10 cellular contexts compared by ENCODE assay signal in genomic region chr10:132665946-132666732, GRCh38.
DNase-seq lines count a peak whose midpoint lies in the region; ATAC-seq and TF ChIP-seq lines count a peak whose summit lies in the region.
"Had no signal": no experiment of that assay in that cellular context is flagged by ENCODE, and none has a peak within 500 bp of the region (broad histone marks: within the 10 kb centered on the region; RNA-seq: fewer than 3 reads in every experiment).

No MANE protein-coding gene starts in this region.

- ATAC-seq in stimulated activated naive CD8-positive, alpha-beta T cell treated with anti-CD3 and anti-CD28 coated beads, Interleukin-15, Interleukin-2, amounts not matched to agents 100 U/mL and 50 U/mL, for 24 hours = peak; percentile 96
- ATAC-seq: naive thymus-derived CD8-positive, alpha-beta T cell; WTC11 had no signal

- BruUV-seq in PC-9 (replicated peaks; lab: Mats Ljungman, UMichigan) = TSS peak; percentile 74

- H3K4me3 ChIP-seq in PC-9 (no peak overlapping the region), epithelial cell of proximal tubule (ENCODE audit: low read depth, low read length) (peak overlapping the region; percentile 38), transverse colon (no peak overlapping the region)

- H3K27me3 Mint-ChIP-seq in activated naive CD4-positive, alpha-beta T cell treated with anti-CD3 and anti-CD28 coated beads, Interleukin-2, amount 50 U/mL, for 24 hours = no peaks in the 10 kb centered on the region
- H3K27me3 Mint-ChIP-seq: naive thymus-derived CD8-positive, alpha-beta T cell had no signal

- peak overlapping the region; percentile 65 for H3K4me3 Mint-ChIP-seq in activated naive CD4-positive, alpha-beta T cell treated with anti-CD3 and anti-CD28 coated beads, Interleukin-2, amount 50 U/mL, for 24 hours
- H3K4me3 Mint-ChIP-seq: naive thymus-derived CD8-positive, alpha-beta T cell; WTC11 had no signal

- TF ChIP-seq EP300 in transverse colon (IDR thresholded peaks at IDR 0.05; ENCODE audit: low read depth) = no peak

- H3K9me2 ChIP-seq in PC-9 (ENCODE audit: insufficient read depth) = no peaks in the 10 kb centered on the region

- no peaks in the 10 kb centered on the region for H3F3A ChIP-seq in PC-9 (ENCODE audit: insufficient read depth, low read depth)

- no peak for TF ChIP-seq POLR2A in transverse colon (IDR thresholded peaks at IDR 0.05)

- H3K9me3 ChIP-seq in PC-9 (ENCODE audit: insufficient read depth, low read depth) (no peaks in the 10 kb centered on the region), transverse colon (no peaks in the 10 kb centered on the region)

- H4K20me1 ChIP-seq in PC-9 (ENCODE audit: insufficient read depth) = no peaks in the 10 kb centered on the region

- in situ Hi-C loops in transverse colon (cut with MboI; ENCODE audit: low pct_ligation_motif_present in 1 of 4, low pct_unique_long_range_greater_than_20kb in 1 of 4, low sequenced_read_pairs in 3 of 4) = no loop called here

- CTCF ChIA-PET in PC-9 (lab: Charles Lee) = no interaction called here
- CTCF ChIA-PET in GM10248 (lab: Yijun Ruan, JAX) = interaction anchor here (2.1 kb wide), 1 partner anchor 11 kb away, joined by 11 read pairs; no protein-coding TSS in a partner anchor

- intact Hi-C loops in PC-9 (cut with micrococcal nuclease; ENCODE audit: unreplicated experiment) = loop anchor here (2.0 kb wide), 1 partner anchor 19 kb away; no protein-coding TSS in a partner anchor
- intact Hi-C loops in transverse colon (cut with DNase I; ENCODE audit: low total_unique reads) = no loop called here

- H3K4me1 ChIP-seq in PC-9 (replicated peaks; ENCODE audit: insufficient read depth) (peaks cover 15% of the 10 kb centered on the region), transverse colon (no peaks in the 10 kb centered on the region)

- WGBS in transverse colon (ENCODE audit: low coverage in 1 of 2), 2 donors = 82% methylated on average over 12 to 15 of the region's 15 CpGs

- H3K79me2 ChIP-seq in PC-9 (ENCODE audit: low read depth) = no peaks in the 10 kb centered on the region

- no peak for DNase-seq in activated naive CD4-positive, alpha-beta T cell treated with anti-CD3 and anti-CD28 coated beads, Interleukin-2, amount 50 U/mL, for 16 hours
- peak in 1 of 2 experiments; percentile 67 for DNase-seq in PC-9
- DNase-seq in epithelial cell of proximal tubule (ENCODE audit: low read depth) = peak; percentile 67
- peak; percentile 18 for DNase-seq in stimulated activated naive CD8-positive, alpha-beta T cell treated with anti-CD3 and anti-CD28 coated beads, Interleukin-15, Interleukin-2, amounts not matched to agents 100 U/mL and 50 U/mL, for 24 hours
- DNase-seq in transverse colon = no peak
- no peak for DNase-seq in GM10248 (ENCODE audit: extremely low spot score)
- DNase-seq in iPS-NIHi11 (ENCODE audit: low spot score) = no peak

- H3K36me3 Mint-ChIP-seq in activated naive CD4-positive, alpha-beta T cell treated with anti-CD3 and anti-CD28 coated beads, Interleukin-2, amount 50 U/mL, for 24 hours = peaks cover 5% of the 10 kb centered on the region
- H3K36me3 Mint-ChIP-seq: WTC11 had no signal

- H3K36me3 ChIP-seq in PC-9 (ENCODE audit: low read depth) = no peaks in the 10 kb centered on the region
- H3K36me3 ChIP-seq in transverse colon = no peaks in the 10 kb centered on the region

- H3K4me2 ChIP-seq in PC-9 = peak overlapping the region; percentile 49

- no peak overlapping the region for H2AFZ ChIP-seq in PC-9

- POLR2A ChIA-PET in PC-9 (lab: Charles Lee; ENCODE audit: unreplicated experiment) (interaction anchor here (0.7 kb wide), 1 partner anchor 29 kb away, joined by 5 read pairs; no protein-coding TSS in a partner anchor), GM10248 (lab: Yijun Ruan, JAX) (no interaction called here)

- peaks cover 12% of the 10 kb centered on the region for H3K4me1 Mint-ChIP-seq in activated naive CD4-positive, alpha-beta T cell treated with anti-CD3 and anti-CD28 coated beads, Interleukin-2, amount 50 U/mL, for 24 hours
- H3K4me1 Mint-ChIP-seq: WTC11 had no signal

- H3K27ac ChIP-seq in PC-9 = peak overlapping the region; percentile 71
- H3K27ac ChIP-seq in transverse colon = no peak overlapping the region

- peak overlapping the region; percentile 74 for H3K27ac Mint-ChIP-seq in activated naive CD4-positive, alpha-beta T cell treated with anti-CD3 and anti-CD28 coated beads, Interleukin-2, amount 50 U/mL, for 24 hours
- H3K27ac Mint-ChIP-seq: WTC11 had no signal

- TF ChIP-seq CTCF in PC-9 (conservative IDR thresholded peaks at IDR 0.05) (no peak), epithelial cell of proximal tubule (conservative IDR thresholded peaks at IDR 0.05; ENCODE audit: low read depth, low read length) (no peak), transverse colon (IDR thresholded peaks at IDR 0.05) (no peak), GM10248 (IDR thresholded peaks at IDR 0.05; ENCODE audit: control extremely low read depth, extremely low read depth, low read depth, missing control alignments) (no peak)

- no peaks in the 10 kb centered on the region for H3K27me3 ChIP-seq in PC-9 (ENCODE audit: insufficient read depth, low read depth)
- no peaks in the 10 kb centered on the region for H3K27me3 ChIP-seq in transverse colon

- H3K9me3 Mint-ChIP-seq in activated naive CD4-positive, alpha-beta T cell treated with anti-CD3 and anti-CD28 coated beads, Interleukin-2, amount 50 U/mL, for 24 hours = no peaks in the 10 kb centered on the region
- H3K9me3 Mint-ChIP-seq: naive thymus-derived CD8-positive, alpha-beta T cell; WTC11 had no signal

Comparison
In these comparisons a context has a peak if more than half of its experiments do, and no peak if none do; other contexts are left out.
1. DNase-seq: peak in epithelial cell of proximal tubule (single experiment) and stimulated activated naive CD8-positive, alpha-beta T cell treated with anti-CD3 and anti-CD28 coated beads, Interleukin-15, Interleukin-2, amounts not matched to agents 100 U/mL and 50 U/mL, for 24 hours (single experiment); none in activated naive CD4-positive, alpha-beta T cell treated with anti-CD3 and anti-CD28 coated beads, Interleukin-2, amount 50 U/mL, for 16 hours (single experiment), transverse colon (single experiment), GM10248 (single experiment) and iPS-NIHi11 (single experiment).